Comparison of ENCODE assay signal across 23 cellular contexts in genomic region chr7:90593205-90593604, GRCh38. TPM values are rescaled to one million over a fixed set of nuclear protein-coding genes. Genes with fewer than 3 reads are reported as not detected.
DNase-seq lines count a peak whose midpoint lies in the region; ATAC-seq, FAIRE-seq and TF ChIP-seq lines count a peak whose summit lies in the region.
"Had no signal": no experiment of that assay in that cellular context is flagged by ENCODE, and none has a peak within 500 bp of the region (broad histone marks: within the 10 kb centered on the region; RNA-seq: fewer than 3 reads in every experiment).

No MANE protein-coding gene starts in this region.

- TF ChIP-seq POLR2A in GM12891 (IDR thresholded peaks at IDR 0.05; ENCODE audit: low read depth, low read length): no peak

- peak; percentile 55 for FAIRE-seq in GM12891 (lab: Jason Lieb, UNC)

- TF ChIP-seq CTCF in choroid plexus epithelial cell (conservative IDR thresholded peaks at IDR 0.05; ENCODE audit: low read depth, low read length): no peak
- TF ChIP-seq CTCF in foreskin fibroblast (IDR thresholded peaks at IDR 0.05; ENCODE audit: low read depth, low read length): no peak

- DNase-seq in GM12891 (ENCODE audit: insufficient read length, low spot score) (no peak), NCI-H526 (lab: John Stamatoyannopoulos, UW) (peak; percentile 52 to 72), choroid plexus epithelial cell (ENCODE audit: low read depth) (peak; percentile 56), foreskin fibroblast (peak; percentile 62 to 80)
- DNase-seq: CD4-positive, alpha-beta memory T cell; DMS53; GDM1; GOT3; HCEC 1CT; MV-4-11; NCI-H1105 treated with DMSO at 0.1 percent for 48 hours; NCI-H2029 treated with DMSO at 0.1 percent for 48 hours; NCI-H2171; NCI-H345; NCI-H524; PC-3; RPMI8226; SHP77 treated with DMSO at 0.1 percent for 48 hours had no signal

- H3K4me3 ChIP-seq in choroid plexus epithelial cell (ENCODE audit: low read depth, low read length) (no peak overlapping the region), foreskin fibroblast (ENCODE audit: low read depth in 1 of 2, low read length in 2 of 2) (no peak overlapping the region)
- H3K4me3 ChIP-seq: BLaER1 treated with 17β-estradiol and CSF1 and Interleukin-3, amounts not matched to agents 10 nM and 100 nM; SK-N-MC had no signal

- ATAC-seq in GM18520 (IDR thresholded peaks at IDR 0.05; ENCODE audit: unreplicated experiment) (no peak), HG03135 (IDR thresholded peaks at IDR 0.05; ENCODE audit: unreplicated experiment) (no peak), HG02973 (IDR thresholded peaks at IDR 0.05; ENCODE audit: unreplicated experiment) (no peak)
- ATAC-seq: PC-3 had no signal

TF ChIP-seq in GM12891, 5 proteins besides CTCF, POLR2A, EP300 and RAD21:
- TF ChIP-seq TAF1 (IDR thresholded peaks at IDR 0.05; ENCODE audit: low read depth, low read length) (no peak), POLR2AphosphoS5 (IDR thresholded peaks at IDR 0.05; ENCODE audit: low read depth, low read length) (no peak), SPI1 (IDR thresholded peaks at IDR 0.05; ENCODE audit: low read depth, low read length) (no peak), POU2F2 (IDR thresholded peaks at IDR 0.05; ENCODE audit: low read depth, low read length) (no peak), PAX5 (IDR thresholded peaks at IDR 0.05; ENCODE audit: insufficient read depth, low read length, severe bottlenecking) (no peak)

RNA-seq across cellular contexts. Expression of gene CDK14, which starts 2.9 kb away (rescaled TPM):
- 4.6 TPM for polyA plus RNA-seq in GM12891 (2012; ENCODE audit: low read depth, missing spikeins)
